In the genomic region with DNA sequence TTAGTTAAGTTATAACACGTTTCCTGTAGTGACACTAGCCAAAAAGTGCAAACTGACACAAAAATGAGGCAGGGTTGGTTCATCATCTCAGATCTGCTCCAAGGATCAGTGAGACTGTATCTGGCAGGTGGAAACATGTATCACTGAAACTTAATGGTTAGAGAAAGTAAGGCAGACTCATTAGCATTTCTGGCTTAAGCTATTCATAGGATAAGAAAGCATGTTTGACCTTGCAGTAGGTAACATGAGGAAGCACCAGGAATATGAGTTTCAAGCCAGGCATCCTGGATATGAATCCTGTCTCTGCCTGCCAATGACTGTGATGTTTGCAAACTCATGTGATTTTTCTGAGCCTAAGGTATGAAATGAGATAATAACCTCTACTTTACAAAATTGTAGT, we compare ENCODE assay signal across 20 cellular contexts.
DNase-seq lines count a peak whose midpoint lies in the region; ATAC-seq, FAIRE-seq and TF ChIP-seq lines count a peak whose summit lies in the region.
"Had no signal": no experiment of that assay in that cellular context is flagged by ENCODE, and none has a peak within 500 bp of the region (broad histone marks: within the 10 kb centered on the region; RNA-seq: fewer than 3 reads in every experiment).

No MANE protein-coding gene starts in this region.

- H3K4me2 ChIP-seq in GM23338, result no peak overlapping the region
- H3K4me2 ChIP-seq in MM.1S (ENCODE audit: low read depth, low read length), result no peak overlapping the region
- peak overlapping the region; percentile 0 for H3K4me2 ChIP-seq in keratinocyte (ENCODE audit: control insufficient read depth, extremely low read depth, insufficient read depth, low read depth, low read length)

- ATAC-seq in GM23338, result no peak

- H3K27me3 Mint-ChIP-seq in GM23338 (ENCODE audit: insufficient read depth, low read depth, poor library complexity), result no peaks in the 10 kb centered on the region
- H3K27me3 Mint-ChIP-seq: CD4-positive, alpha-beta memory T cell had no signal

- DNase-seq in GM23338 (ENCODE audit: low spot score) (no peak), MM.1S (peak; percentile 19), epithelial cell of esophagus (ENCODE audit: low read depth) (peak; percentile 3), keratinocyte (ENCODE audit: low read depth, low spot score) (peak; percentile 71), SHP77 treated with DMSO at 0.1 percent for 48 hours (lab: John Stamatoyannopoulos, UW) (no peak), glomerular visceral epithelial cell (ENCODE audit: extremely low spot score) (no peak)
- DNase-seq in stimulated activated CD4-positive, alpha-beta T cell treated with anti-CD3 and anti-CD28 coated beads, Interleukin-15, amount 100 ng/mL, for 24 hours, result no peak
- DNase-seq: C1 segment of cervical spinal cord; Calu3; CD4-positive, alpha-beta memory T cell; COR-L47; DMS53; DMS79 treated with DMSO at 0.1 percent for 48 hours; GF-D8; GOT3; HFFc6 had no signal

- H3K79me2 ChIP-seq in GM23338 (replicated peaks; ENCODE audit: insufficient read depth), result no peaks in the 10 kb centered on the region
- no peaks in the 10 kb centered on the region for H3K79me2 ChIP-seq in MM.1S (ENCODE audit: low read length)
- H3K79me2 ChIP-seq in keratinocyte (ENCODE audit: control insufficient read depth, insufficient read depth, low read length), result no peaks in the 10 kb centered on the region

- H2AFZ ChIP-seq in GM23338 (no peak overlapping the region), MM.1S (ENCODE audit: low read length) (no peak overlapping the region), keratinocyte (ENCODE audit: control insufficient read depth, low read length) (no peak overlapping the region)

- H3F3A ChIP-seq in GM23338 (replicated peaks; ENCODE audit: low read depth), result no peaks in the 10 kb centered on the region
- H3F3A ChIP-seq in MM.1S (ENCODE audit: insufficient read depth, low read length), result no peaks in the 10 kb centered on the region

- H4K20me1 ChIP-seq in GM23338 (replicated peaks; ENCODE audit: insufficient read depth) (no peaks in the 10 kb centered on the region), MM.1S (ENCODE audit: insufficient read depth, low read length) (no peaks in the 10 kb centered on the region), keratinocyte (ENCODE audit: control insufficient read depth, extremely low read depth, insufficient read depth, low read length) (no peaks in the 10 kb centered on the region)

- no peak overlapping the region for H3K4me3 Mint-ChIP-seq in GM23338
- H3K4me3 Mint-ChIP-seq: CD4-positive, alpha-beta memory T cell; HFFc6 had no signal

- no peaks in the 10 kb centered on the region for H3K9me1 ChIP-seq in keratinocyte (ENCODE audit: control insufficient read depth, extremely low read depth, insufficient read depth, low read length)

- H3K36me3 ChIP-seq in GM23338 (ENCODE audit: insufficient read depth), result no peaks in the 10 kb centered on the region
- H3K36me3 ChIP-seq in MM.1S (replicated peaks; ENCODE audit: insufficient read depth, low read length), result no peaks in the 10 kb centered on the region
- H3K36me3 ChIP-seq in keratinocyte (ENCODE audit: control insufficient read depth in 2 of 2, extremely low read depth in 1 of 2, insufficient read depth in 2 of 2, low read length in 2 of 2), result no peaks in the 10 kb centered on the region
- H3K36me3 ChIP-seq: HAP-1 had no signal

- H3K4me3 ChIP-seq in GM23338 (no peak overlapping the region), MM.1S (ENCODE audit: low read length) (no peak overlapping the region), epithelial cell of esophagus (ENCODE audit: low read length) (no peak overlapping the region), keratinocyte (ENCODE audit: control insufficient read depth in 2 of 3, extremely low read depth in 1 of 3, insufficient read depth in 2 of 3, low read depth in 1 of 3, low read length in 3 of 3) (no peak overlapping the region)
- H3K4me3 ChIP-seq: HAP-1 had no signal

- H3K27ac Mint-ChIP-seq in GM23338, result 0 out of 2 replicates have a peak overlapping the region, but pooled peaks have one; percentile 49
- H3K27ac Mint-ChIP-seq: CD4-positive, alpha-beta memory T cell; HFFc6 had no signal

- H3K27ac ChIP-seq in GM23338 (ENCODE audit: low read depth) (no peak overlapping the region), MM.1S (ENCODE audit: low read length) (no peak overlapping the region), keratinocyte (ENCODE audit: control insufficient read depth, insufficient read depth, low read length) (peak overlapping the region; percentile 10)

- dilution Hi-C loops in keratinocyte (cut with MboI; ENCODE audit: extremely low pct_ligation_motif_present, low sequenced_read_pairs), result no loop called here

- H3K4me1 ChIP-seq in GM23338 (ENCODE audit: insufficient read depth) (no peaks in the 10 kb centered on the region), MM.1S (ENCODE audit: low read length) (0 out of 2 replicates have a peak, but pooled peaks cover 6% of the 10 kb centered on the region), keratinocyte (ENCODE audit: control insufficient read depth, extremely low read depth, insufficient read depth, low read length) (peaks cover 13% of the 10 kb centered on the region)
- H3K4me1 ChIP-seq: HAP-1 had no signal

- H3K9me3 Mint-ChIP-seq in GM23338, result no peaks in the 10 kb centered on the region

- TF ChIP-seq CTCF in GM23338 (conservative IDR thresholded peaks at IDR 0.05; ENCODE audit: low read depth in 2 of 2), result no peak
- TF ChIP-seq CTCF in MM.1S (IDR thresholded peaks at IDR 0.05; ENCODE audit: low read length), result no peak
- no peak for TF ChIP-seq CTCF in epithelial cell of esophagus (IDR thresholded peaks at IDR 0.05; ENCODE audit: insufficient read depth, low read depth, low read length, missing control alignments)
- TF ChIP-seq CTCF in keratinocyte (optimal IDR thresholded peaks at IDR 0.05 in 1 of 3, IDR thresholded peaks at IDR 0.05 in 1 of 3, conservative IDR thresholded peaks at IDR 0.05 in 1 of 3; ENCODE audit: extremely low read depth in 1 of 3, insufficient read depth in 2 of 3, low read length in 3 of 3), result no peak

- H3K9me2 ChIP-seq in GM23338 (ENCODE audit: insufficient read depth) (no peaks in the 10 kb centered on the region), MM.1S (replicated peaks; ENCODE audit: insufficient read depth, low read length) (no peaks in the 10 kb centered on the region)

- no peaks in the 10 kb centered on the region; the same call in 2 of the 3 replicates for H3K4me1 Mint-ChIP-seq in GM23338
- H3K4me1 Mint-ChIP-seq: CD4-positive, alpha-beta memory T cell had no signal

- peak; percentile 88 for FAIRE-seq in keratinocyte (lab: Jason Lieb, UNC)
- FAIRE-seq: GM12891, GM18507, H54 had no signal

- H3K9me3 ChIP-seq in MM.1S (replicated peaks; ENCODE audit: insufficient read depth, low read length) (no peaks in the 10 kb centered on the region), keratinocyte (ENCODE audit: control insufficient read depth, low read depth, low read length) (no peaks in the 10 kb centered on the region)
- H3K9me3 ChIP-seq: HAP-1 had no signal

- H3K9ac ChIP-seq in MM.1S (ENCODE audit: low read length) (no peak overlapping the region), keratinocyte (ENCODE audit: control insufficient read depth, extremely low read depth, insufficient read depth, low read length) (no peak overlapping the region)

- H3K27me3 ChIP-seq in GM23338 (ENCODE audit: insufficient read depth) (no peaks in the 10 kb centered on the region), MM.1S (replicated peaks; ENCODE audit: insufficient read depth, low read length) (no peaks in the 10 kb centered on the region), keratinocyte (ENCODE audit: control insufficient read depth, extremely low read depth, insufficient read depth, low read length) (no peaks in the 10 kb centered on the region)

- H3K36me3 Mint-ChIP-seq in GM23338 (ENCODE audit: low read depth), result no peaks in the 10 kb centered on the region
- H3K36me3 Mint-ChIP-seq: CD4-positive, alpha-beta memory T cell had no signal

TF ChIP-seq in GM23338, 12 proteins besides CTCF, POLR2A, EP300 and RAD21:
- TF ChIP-seq CREB1 (CRISPR knock-in tag; IDR thresholded peaks at IDR 0.05; ENCODE audit: low read depth) (no peak), REST (IDR thresholded peaks at IDR 0.05; ENCODE audit: unreplicated experiment) (no peak), POLR2AphosphoS5 (IDR thresholded peaks at IDR 0.05; ENCODE audit: low read depth) (no peak), EZH2 (IDR thresholded peaks at IDR 0.05; ENCODE audit: low read depth, unreplicated experiment) (no peak), JUNB (IDR thresholded peaks at IDR 0.05; ENCODE audit: unreplicated experiment) (no peak)
TF ChIP-seq in GM23338: peak in this region for 0.

Comparison
In these comparisons a context has a peak if more than half of its experiments do, and no peak if none do; other contexts are left out.
1. DNase-seq: peak in MM.1S (single experiment), epithelial cell of esophagus (single experiment) and keratinocyte (single experiment); none in GM23338 (single experiment), SHP77 treated with DMSO at 0.1 percent for 48 hours (single experiment), glomerular visceral epithelial cell (single experiment) and stimulated activated CD4-positive, alpha-beta T cell treated with anti-CD3 and anti-CD28 coated beads, Interleukin-15, amount 100 ng/mL, for 24 hours (single experiment).